1 cellular context compared by ENCODE assay signal in the genomic region with DNA sequence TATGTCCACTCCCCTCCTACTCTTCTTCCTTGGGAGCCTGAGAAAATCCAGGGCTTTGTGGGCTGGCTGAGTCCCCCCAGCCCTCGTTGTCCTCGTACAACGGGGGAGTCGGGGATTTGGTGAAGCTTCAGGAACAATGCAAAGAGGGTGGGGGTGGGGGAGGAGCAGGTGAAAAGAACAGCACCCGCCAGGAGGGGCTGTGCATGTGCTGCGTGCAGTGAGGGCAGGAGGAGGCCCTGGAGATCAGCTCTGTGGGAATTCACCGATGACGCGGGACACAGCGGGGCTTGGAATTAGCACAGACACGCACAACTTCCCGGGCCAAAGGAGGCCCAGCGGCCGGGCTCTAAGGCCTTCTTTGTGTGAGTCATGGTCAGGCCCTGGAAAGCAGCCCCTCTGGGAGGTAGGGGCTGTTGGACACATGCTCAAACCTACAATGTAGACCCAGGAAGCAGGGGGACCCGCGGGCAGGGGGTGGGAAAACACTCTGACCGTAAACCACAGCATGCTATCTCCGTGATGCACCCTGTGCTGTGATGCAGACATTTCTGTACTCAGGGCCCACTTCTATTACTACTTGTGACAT.
TF ChIP-seq lines count a peak whose summit lies in the region.

No MANE protein-coding gene starts in this region.

TF ChIP-seq in K562, 482 proteins besides CTCF, POLR2A, EP300 and RAD21 (continued from another document and continues in another):
- TF ChIP-seq KHSRP (IDR thresholded peaks at IDR 0.05) (no peak), PYGO2 (tag; IDR thresholded peaks at IDR 0.05) (no peak), NCOR1 (IDR thresholded peaks at IDR 0.05) (no peak), JUN (IDR thresholded peaks at IDR 0.05; ENCODE audit: borderline replicate concordance, low read depth, low read length) (0 out of 2 replicates have a peak, but pooled peaks have one; percentile 24), JUN (CRISPR knock-in tag; IDR thresholded peaks at IDR 0.05; ENCODE audit: borderline replicate concordance) (no peak), ZNF140 (CRISPR knock-in tag; IDR thresholded peaks at IDR 0.05) (no peak), RBM15 (IDR thresholded peaks at IDR 0.05; ENCODE audit: insufficient read depth, low read length) (no peak), ZKSCAN8 (CRISPR knock-in tag; IDR thresholded peaks at IDR 0.05) (peak; percentile 14; the same call in 1 of the 2 replicates), ZNF143 (CRISPR knock-in tag; IDR thresholded peaks at IDR 0.05) (no peak), FUS (optimal IDR thresholded peaks at IDR 0.05; ENCODE audit: low read depth, low read length) (no peak), KLF16 (IDR thresholded peaks at IDR 0.05) (no peak), TFAP4 (CRISPR knock-in tag; IDR thresholded peaks at IDR 0.05; ENCODE audit: borderline replicate concordance) (peak; percentile 74; the same call in 1 of the 2 replicates), FOS (IDR thresholded peaks at IDR 0.05; ENCODE audit: extremely low read depth, insufficient read length) (no peak), SIN3B (IDR thresholded peaks at IDR 0.05; ENCODE audit: low read depth) (no peak), TRIM28 (IDR thresholded peaks at IDR 0.05) (0 out of 2 replicates have a peak, but pooled peaks have one; percentile 21), HIVEP1 (CRISPR knock-in tag; IDR thresholded peaks at IDR 0.05) (no peak), PCBP1 (IDR thresholded peaks at IDR 0.05; ENCODE audit: low read depth, low read length, poor library complexity, severe bottlenecking) (no peak), ASH1L (IDR thresholded peaks at IDR 0.05; ENCODE audit: borderline replicate concordance, low read depth, partially characterized antibody) (no peak), ZNF133 (CRISPR knock-in tag; IDR thresholded peaks at IDR 0.05) (no peak), TEAD1 (CRISPR knock-in tag; IDR thresholded peaks at IDR 0.05) (no peak), SREBF2 (CRISPR knock-in tag; IDR thresholded peaks at IDR 0.05) (no peak), SOX6 (IDR thresholded peaks at IDR 0.05) (peak; percentile 81; the same call in 1 of the 2 replicates), GATA2 (CRISPR knock-in tag; IDR thresholded peaks at IDR 0.05) (no peak), RHOXF2B (CRISPR knock-in tag; conservative IDR thresholded peaks at IDR 0.05) (no peak), ZBTB7A (IDR thresholded peaks at IDR 0.05; ENCODE audit: borderline replicate concordance, control insufficient read depth, low read depth, low read length) (peak; percentile 85; the same call in 1 of the 2 replicates), ZNF766 (CRISPR knock-in tag; conservative IDR thresholded peaks at IDR 0.05) (no peak), NFE2 (IDR thresholded peaks at IDR 0.05; ENCODE audit: low read depth) (0 out of 2 replicates have a peak, but pooled peaks have one; percentile 15), ZBTB1 (CRISPR knock-in tag; IDR thresholded peaks at IDR 0.05; ENCODE audit: borderline replicate concordance, low read depth) (peak; percentile 62; the same call in 1 of the 2 replicates), CREB1 (IDR thresholded peaks at IDR 0.05) (no peak), CREB1 (CRISPR knock-in tag; IDR thresholded peaks at IDR 0.05) (peak; percentile 78)
- TF ChIP-seq, protein P1, sequence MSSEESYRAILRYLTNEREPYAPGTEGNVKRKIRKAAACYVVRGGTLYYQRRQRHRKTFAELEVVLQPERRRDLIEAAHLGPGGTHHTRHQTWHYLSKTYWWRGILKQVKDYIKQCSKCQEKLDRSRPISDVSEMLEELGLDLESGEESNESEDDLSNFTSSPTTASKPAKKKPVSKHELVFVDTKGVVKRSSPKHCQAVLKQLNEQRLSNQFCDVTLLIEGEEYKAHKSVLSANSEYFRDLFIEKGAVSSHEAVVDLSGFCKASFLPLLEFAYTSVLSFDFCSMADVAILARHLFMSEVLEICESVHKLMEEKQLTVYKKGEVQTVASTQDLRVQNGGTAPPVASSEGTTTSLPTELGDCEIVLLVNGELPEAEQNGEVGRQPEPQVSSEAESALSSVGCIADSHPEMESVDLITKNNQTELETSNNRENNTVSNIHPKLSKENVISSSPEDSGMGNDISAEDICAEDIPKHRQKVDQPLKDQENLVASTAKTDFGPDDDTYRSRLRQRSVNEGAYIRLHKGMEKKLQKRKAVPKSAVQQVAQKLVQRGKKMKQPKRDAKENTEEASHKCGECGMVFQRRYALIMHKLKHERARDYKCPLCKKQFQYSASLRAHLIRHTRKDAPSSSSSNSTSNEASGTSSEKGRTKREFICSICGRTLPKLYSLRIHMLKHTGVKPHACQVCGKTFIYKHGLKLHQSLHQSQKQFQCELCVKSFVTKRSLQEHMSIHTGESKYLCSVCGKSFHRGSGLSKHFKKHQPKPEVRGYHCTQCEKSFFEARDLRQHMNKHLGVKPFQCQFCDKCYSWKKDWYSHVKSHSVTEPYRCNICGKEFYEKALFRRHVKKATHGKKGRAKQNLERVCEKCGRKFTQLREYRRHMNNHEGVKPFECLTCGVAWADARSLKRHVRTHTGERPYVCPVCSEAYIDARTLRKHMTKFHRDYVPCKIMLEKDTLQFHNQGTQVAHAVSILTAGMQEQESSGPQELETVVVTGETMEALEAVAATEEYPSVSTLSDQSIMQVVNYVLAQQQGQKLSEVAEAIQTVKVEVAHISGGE (CRISPR knock-in tag; IDR thresholded peaks at IDR 0.05): peak in 1 of 3 experiments; percentile 42; a peak in 1 of 6 replicates
- TF ChIP-seq, protein P2, sequence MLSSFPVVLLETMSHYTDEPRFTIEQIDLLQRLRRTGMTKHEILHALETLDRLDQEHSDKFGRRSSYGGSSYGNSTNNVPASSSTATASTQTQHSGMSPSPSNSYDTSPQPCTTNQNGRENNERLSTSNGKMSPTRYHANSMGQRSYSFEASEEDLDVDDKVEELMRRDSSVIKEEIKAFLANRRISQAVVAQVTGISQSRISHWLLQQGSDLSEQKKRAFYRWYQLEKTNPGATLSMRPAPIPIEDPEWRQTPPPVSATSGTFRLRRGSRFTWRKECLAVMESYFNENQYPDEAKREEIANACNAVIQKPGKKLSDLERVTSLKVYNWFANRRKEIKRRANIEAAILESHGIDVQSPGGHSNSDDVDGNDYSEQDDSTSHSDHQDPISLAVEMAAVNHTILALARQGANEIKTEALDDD (IDR thresholded peaks at IDR 0.05): no peak
- TF ChIP-seq, protein P3, sequence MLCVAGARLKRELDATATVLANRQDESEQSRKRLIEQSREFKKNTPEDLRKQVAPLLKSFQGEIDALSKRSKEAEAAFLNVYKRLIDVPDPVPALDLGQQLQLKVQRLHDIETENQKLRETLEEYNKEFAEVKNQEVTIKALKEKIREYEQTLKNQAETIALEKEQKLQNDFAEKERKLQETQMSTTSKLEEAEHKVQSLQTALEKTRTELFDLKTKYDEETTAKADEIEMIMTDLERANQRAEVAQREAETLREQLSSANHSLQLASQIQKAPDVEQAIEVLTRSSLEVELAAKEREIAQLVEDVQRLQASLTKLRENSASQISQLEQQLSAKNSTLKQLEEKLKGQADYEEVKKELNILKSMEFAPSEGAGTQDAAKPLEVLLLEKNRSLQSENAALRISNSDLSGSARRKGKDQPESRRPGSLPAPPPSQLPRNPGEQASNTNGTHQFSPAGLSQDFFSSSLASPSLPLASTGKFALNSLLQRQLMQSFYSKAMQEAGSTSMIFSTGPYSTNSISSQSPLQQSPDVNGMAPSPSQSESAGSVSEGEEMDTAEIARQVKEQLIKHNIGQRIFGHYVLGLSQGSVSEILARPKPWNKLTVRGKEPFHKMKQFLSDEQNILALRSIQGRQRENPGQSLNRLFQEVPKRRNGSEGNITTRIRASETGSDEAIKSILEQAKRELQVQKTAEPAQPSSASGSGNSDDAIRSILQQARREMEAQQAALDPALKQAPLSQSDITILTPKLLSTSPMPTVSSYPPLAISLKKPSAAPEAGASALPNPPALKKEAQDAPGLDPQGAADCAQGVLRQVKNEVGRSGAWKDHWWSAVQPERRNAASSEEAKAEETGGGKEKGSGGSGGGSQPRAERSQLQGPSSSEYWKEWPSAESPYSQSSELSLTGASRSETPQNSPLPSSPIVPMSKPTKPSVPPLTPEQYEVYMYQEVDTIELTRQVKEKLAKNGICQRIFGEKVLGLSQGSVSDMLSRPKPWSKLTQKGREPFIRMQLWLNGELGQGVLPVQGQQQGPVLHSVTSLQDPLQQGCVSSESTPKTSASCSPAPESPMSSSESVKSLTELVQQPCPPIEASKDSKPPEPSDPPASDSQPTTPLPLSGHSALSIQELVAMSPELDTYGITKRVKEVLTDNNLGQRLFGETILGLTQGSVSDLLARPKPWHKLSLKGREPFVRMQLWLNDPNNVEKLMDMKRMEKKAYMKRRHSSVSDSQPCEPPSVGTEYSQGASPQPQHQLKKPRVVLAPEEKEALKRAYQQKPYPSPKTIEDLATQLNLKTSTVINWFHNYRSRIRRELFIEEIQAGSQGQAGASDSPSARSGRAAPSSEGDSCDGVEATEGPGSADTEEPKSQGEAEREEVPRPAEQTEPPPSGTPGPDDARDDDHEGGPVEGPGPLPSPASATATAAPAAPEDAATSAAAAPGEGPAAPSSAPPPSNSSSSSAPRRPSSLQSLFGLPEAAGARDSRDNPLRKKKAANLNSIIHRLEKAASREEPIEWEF (CRISPR knock-in tag; IDR thresholded peaks at IDR 0.05): 0 out of 2 replicates have a peak, but pooled peaks have one; percentile 40
- TF ChIP-seq, protein P4, sequence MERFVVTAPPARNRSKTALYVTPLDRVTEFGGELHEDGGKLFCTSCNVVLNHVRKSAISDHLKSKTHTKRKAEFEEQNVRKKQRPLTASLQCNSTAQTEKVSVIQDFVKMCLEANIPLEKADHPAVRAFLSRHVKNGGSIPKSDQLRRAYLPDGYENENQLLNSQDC (CRISPR knock-in tag; IDR thresholded peaks at IDR 0.05): no peak
- TF ChIP-seq, protein P5, sequence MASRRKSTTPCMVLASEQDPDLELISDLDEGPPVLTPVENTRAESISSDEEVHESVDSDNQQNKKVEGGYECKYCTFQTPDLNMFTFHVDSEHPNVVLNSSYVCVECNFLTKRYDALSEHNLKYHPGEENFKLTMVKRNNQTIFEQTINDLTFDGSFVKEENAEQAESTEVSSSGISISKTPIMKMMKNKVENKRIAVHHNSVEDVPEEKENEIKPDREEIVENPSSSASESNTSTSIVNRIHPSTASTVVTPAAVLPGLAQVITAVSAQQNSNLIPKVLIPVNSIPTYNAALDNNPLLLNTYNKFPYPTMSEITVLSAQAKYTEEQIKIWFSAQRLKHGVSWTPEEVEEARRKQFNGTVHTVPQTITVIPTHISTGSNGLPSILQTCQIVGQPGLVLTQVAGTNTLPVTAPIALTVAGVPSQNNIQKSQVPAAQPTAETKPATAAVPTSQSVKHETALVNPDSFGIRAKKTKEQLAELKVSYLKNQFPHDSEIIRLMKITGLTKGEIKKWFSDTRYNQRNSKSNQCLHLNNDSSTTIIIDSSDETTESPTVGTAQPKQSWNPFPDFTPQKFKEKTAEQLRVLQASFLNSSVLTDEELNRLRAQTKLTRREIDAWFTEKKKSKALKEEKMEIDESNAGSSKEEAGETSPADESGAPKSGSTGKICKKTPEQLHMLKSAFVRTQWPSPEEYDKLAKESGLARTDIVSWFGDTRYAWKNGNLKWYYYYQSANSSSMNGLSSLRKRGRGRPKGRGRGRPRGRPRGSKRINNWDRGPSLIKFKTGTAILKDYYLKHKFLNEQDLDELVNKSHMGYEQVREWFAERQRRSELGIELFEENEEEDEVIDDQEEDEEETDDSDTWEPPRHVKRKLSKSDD (conservative IDR thresholded peaks at IDR 0.05; ENCODE audit: low read length): no peak
- TF ChIP-seq, protein P6, sequence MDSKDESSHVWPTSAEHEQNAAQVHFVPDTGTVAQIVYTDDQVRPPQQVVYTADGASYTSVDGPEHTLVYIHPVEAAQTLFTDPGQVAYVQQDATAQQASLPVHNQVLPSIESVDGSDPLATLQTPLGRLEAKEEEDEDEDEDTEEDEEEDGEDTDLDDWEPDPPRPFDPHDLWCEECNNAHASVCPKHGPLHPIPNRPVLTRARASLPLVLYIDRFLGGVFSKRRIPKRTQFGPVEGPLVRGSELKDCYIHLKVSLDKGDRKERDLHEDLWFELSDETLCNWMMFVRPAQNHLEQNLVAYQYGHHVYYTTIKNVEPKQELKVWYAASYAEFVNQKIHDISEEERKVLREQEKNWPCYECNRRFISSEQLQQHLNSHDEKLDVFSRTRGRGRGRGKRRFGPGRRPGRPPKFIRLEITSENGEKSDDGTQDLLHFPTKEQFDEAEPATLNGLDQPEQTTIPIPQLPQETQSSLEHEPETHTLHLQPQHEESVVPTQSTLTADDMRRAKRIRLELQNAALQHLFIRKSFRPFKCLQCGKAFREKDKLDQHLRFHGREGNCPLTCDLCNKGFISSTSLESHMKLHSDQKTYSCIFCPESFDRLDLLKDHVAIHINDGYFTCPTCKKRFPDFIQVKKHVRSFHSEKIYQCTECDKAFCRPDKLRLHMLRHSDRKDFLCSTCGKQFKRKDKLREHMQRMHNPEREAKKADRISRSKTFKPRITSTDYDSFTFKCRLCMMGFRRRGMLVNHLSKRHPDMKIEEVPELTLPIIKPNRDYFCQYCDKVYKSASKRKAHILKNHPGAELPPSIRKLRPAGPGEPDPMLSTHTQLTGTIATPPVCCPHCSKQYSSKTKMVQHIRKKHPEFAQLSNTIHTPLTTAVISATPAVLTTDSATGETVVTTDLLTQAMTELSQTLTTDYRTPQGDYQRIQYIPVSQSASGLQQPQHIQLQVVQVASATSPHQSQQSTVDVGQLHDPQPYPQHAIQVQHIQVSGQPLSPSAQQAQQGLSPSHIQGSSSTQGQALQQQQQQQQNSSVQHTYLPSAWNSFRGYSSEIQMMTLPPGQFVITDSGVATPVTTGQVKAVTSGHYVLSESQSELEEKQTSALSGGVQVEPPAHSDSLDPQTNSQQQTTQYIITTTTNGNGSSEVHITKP (IDR thresholded peaks at IDR 0.05; ENCODE audit: partially characterized antibody): no peak
